4 cellular contexts compared by ENCODE assay signal in genomic region chr6:40815731-40816130, GRCh38.
"Had no signal": no experiment of that assay in that cellular context is flagged by ENCODE, and none has a peak within 500 bp of the region (broad histone marks: within the 10 kb centered on the region; RNA-seq: fewer than 3 reads in every experiment).

No MANE protein-coding gene starts in this region.

- DNase-seq: H9, HCEC 1CT, IMR-90 had no signal

- H3K27ac Mint-ChIP-seq: GM23338, H9 had no signal

- H3K4me2 ChIP-seq: GM23338 had no signal

- H3K4me1 Mint-ChIP-seq: GM23338, H9 had no signal

- ATAC-seq: GM23338 had no signal

- H3K9me3 Mint-ChIP-seq: GM23338, H9 had no signal

- H3K4me3 ChIP-seq: GM23338 had no signal

- H2AFZ ChIP-seq: GM23338 had no signal

- H3K4me3 Mint-ChIP-seq: GM23338, H9 had no signal
